20 cellular contexts compared by ENCODE assay signal in genomic region chr13:36371185-36371584, GRCh38. TPM values are rescaled to one million over a fixed set of nuclear protein-coding genes. Genes with fewer than 3 reads are reported as not detected.
A peak's percentile ranks its signal among the peaks of the same experiment; 100 is the strongest.
DNase-seq lines count a peak whose midpoint lies in the region; ATAC-seq and TF ChIP-seq lines count a peak whose summit lies in the region.
"Had no signal": no experiment of that assay in that cellular context is flagged by ENCODE, and none has a peak within 500 bp of the region (broad histone marks: within the 10 kb centered on the region; RNA-seq: fewer than 3 reads in every experiment).

No MANE protein-coding gene starts in this region.

- H3K27ac ChIP-seq in SK-N-MC (peak overlapping the region; percentile 98), dorsolateral prefrontal cortex (peak overlapping the region in 48 of 59 donors; percentile 31 to 97 (median 92)), temporal lobe (ENCODE audit: low read depth, low read length) (peak overlapping the region; percentile 19)
- H3K27ac ChIP-seq: BLaER1 had no signal

- no peak overlapping the region for H3K9ac ChIP-seq in SK-N-MC (ENCODE audit: insufficient read length)
- H3K9ac ChIP-seq: BLaER1 had no signal

- H3K27me3 ChIP-seq in dorsolateral prefrontal cortex = no peaks in the 10 kb centered on the region
- H3K27me3 ChIP-seq: BLaER1 had no signal

- H3K4me3 Mint-ChIP-seq in neural crest cell = no peak overlapping the region
- H3K4me3 Mint-ChIP-seq in activated CD4-positive, alpha-beta T cell treated with anti-CD3 and anti-CD28 coated beads for 36 hours = no peak overlapping the region
- H3K4me3 Mint-ChIP-seq: CD14-positive monocyte; CD4-positive, alpha-beta memory T cell; CD4-positive, CD25-positive, alpha-beta regulatory T cell; CD8-positive, alpha-beta memory T cell had no signal

- H3K4me3 ChIP-seq in SK-N-MC = no peak overlapping the region
- H3K4me3 ChIP-seq in dorsolateral prefrontal cortex = no peak overlapping the region
- H3K4me3 ChIP-seq: BLaER1 had no signal

- H3K27me3 Mint-ChIP-seq in neural crest cell (ENCODE audit: low read depth) = no peaks in the 10 kb centered on the region
- peaks cover 2% of the 10 kb centered on the region for H3K27me3 Mint-ChIP-seq in activated CD4-positive, alpha-beta T cell treated with anti-CD3 and anti-CD28 coated beads for 36 hours

- CTCF ChIA-PET in activated CD4-positive, alpha-beta T cell treated with anti-CD3 and anti-CD28 coated beads for 36 hours (lab: Charles Lee) = no interaction called here

- peaks cover 2% of the 10 kb centered on the region for H3K9me3 Mint-ChIP-seq in neural crest cell
- peaks cover 1% of the 10 kb centered on the region for H3K9me3 Mint-ChIP-seq in activated CD4-positive, alpha-beta T cell treated with anti-CD3 and anti-CD28 coated beads for 36 hours (ENCODE audit: low read depth)
- H3K9me3 Mint-ChIP-seq: CD4-positive, alpha-beta memory T cell; CD4-positive, CD25-positive, alpha-beta regulatory T cell had no signal

- H3K27ac Mint-ChIP-seq in neural crest cell (ENCODE audit: unreplicated experiment) = peak overlapping the region; percentile 64
- H3K27ac Mint-ChIP-seq in activated CD4-positive, alpha-beta T cell treated with anti-CD3 and anti-CD28 coated beads for 36 hours = no peak overlapping the region
- H3K27ac Mint-ChIP-seq: CD14-positive monocyte; CD4-positive, alpha-beta memory T cell; CD4-positive, CD25-positive, alpha-beta regulatory T cell; CD8-positive, alpha-beta memory T cell had no signal

- H3K4me1 Mint-ChIP-seq in neural crest cell = no peaks in the 10 kb centered on the region
- H3K4me1 Mint-ChIP-seq in activated CD4-positive, alpha-beta T cell treated with anti-CD3 and anti-CD28 coated beads for 36 hours = no peaks in the 10 kb centered on the region
- H3K4me1 Mint-ChIP-seq: CD14-positive monocyte; CD4-positive, alpha-beta memory T cell; CD4-positive, CD25-positive, alpha-beta regulatory T cell; CD8-positive, alpha-beta memory T cell had no signal

- POLR2A ChIA-PET in activated CD4-positive, alpha-beta T cell treated with anti-CD3 and anti-CD28 coated beads for 36 hours (lab: Charles Lee) = no interaction called here

- no peak for ATAC-seq in GM18511 (IDR thresholded peaks at IDR 0.05; ENCODE audit: unreplicated experiment)
- no peak for ATAC-seq in activated CD4-positive, alpha-beta T cell treated with anti-CD3 and anti-CD28 coated beads for 36 hours

- TF ChIP-seq CTCF in dorsolateral prefrontal cortex (IDR thresholded peaks at IDR 0.05 in 54 of 56, conservative IDR thresholded peaks at IDR 0.05 in 2 of 56; ENCODE audit: low read depth in 1 of 56, partially characterized antibody in 56 of 56) = no peak
- TF ChIP-seq CTCF in neural crest cell (conservative IDR thresholded peaks at IDR 0.05) = no peak

- intact Hi-C loops in dorsolateral prefrontal cortex (cut with DNase I) = no loop called here
- intact Hi-C loops in activated CD4-positive, alpha-beta T cell treated with anti-CD3 and anti-CD28 coated beads for 36 hours (cut with DNase I, micrococcal nuclease) = no loop called here

- peaks cover 4% of the 10 kb centered on the region; the same call in 1 of the 2 replicates for H3K36me3 ChIP-seq in SK-N-MC (ENCODE audit: insufficient read depth, low read length)
- H3K36me3 ChIP-seq: BE2C, BLaER1 had no signal

- DNase-seq in SK-N-MC (ENCODE audit: low read depth, low spot score) = no peak
- DNase-seq in dorsolateral prefrontal cortex = no peak
- no peak for DNase-seq in neural crest cell (ENCODE audit: low read depth, low spot score)
- DNase-seq in SIG-M5 treated with dmso at 0.1 percent for 504 hours (lab: John Stamatoyannopoulos, UW; ENCODE audit: unreplicated experiment) = no peak
- no peak for DNase-seq in activated CD4-positive, alpha-beta T cell treated with anti-CD3 and anti-CD28 coated beads for 36 hours
- no peak for DNase-seq in DMS 273 treated with DMSO at 0.1 percent for 48 hours (lab: John Stamatoyannopoulos, UW)
- DNase-seq: 8988T; ACHN; BE2C; C1 segment of cervical spinal cord; CD4-positive, alpha-beta memory T cell; CD4-positive, CD25-positive, alpha-beta regulatory T cell; CD8-positive, alpha-beta memory T cell; COR-L47; DMS79 treated with DMSO at 0.1 percent for 48 hours; GF-D8 had no signal

- no peaks in the 10 kb centered on the region for H3K9me3 ChIP-seq in SK-N-MC (ENCODE audit: low read depth, low read length)
- H3K9me3 ChIP-seq: BE2C, BLaER1 had no signal

- H3K36me3 Mint-ChIP-seq in neural crest cell (ENCODE audit: low read depth) = peaks cover 5% of the 10 kb centered on the region
- no peaks in the 10 kb centered on the region for H3K36me3 Mint-ChIP-seq in activated CD4-positive, alpha-beta T cell treated with anti-CD3 and anti-CD28 coated beads for 36 hours (ENCODE audit: low read depth)
- H3K36me3 Mint-ChIP-seq: CD4-positive, alpha-beta memory T cell; CD4-positive, CD25-positive, alpha-beta regulatory T cell; CD8-positive, alpha-beta memory T cell had no signal

RNA-seq across cellular contexts. Expression of gene SPART, which starts 25.0 kb away (rescaled TPM):
- total RNA-seq in dorsolateral prefrontal cortex (100 to 1,000 TPM in 17 of 120 experiments, 10 to 100 TPM in 103; 62.9 to 138 (median 86.2) TPM), neural crest cell (70.6 and 70.9 TPM in 2 replicates), temporal lobe (17.9 TPM)
- total RNA-seq in activated CD4-positive, alpha-beta T cell treated with anti-CD3 and anti-CD28 coated beads for 36 hours = 10 to 100 TPM; 30.2 to 40.4 TPM

Comparison
In these comparisons a context has a peak if more than half of its experiments do, and no peak if none do; other contexts are left out.
1. H3K27ac ChIP-seq: peak in every context shown above with its lines; median percentile 98 in SK-N-MC; 92 in dorsolateral prefrontal cortex; 19 in temporal lobe.